17 cellular contexts compared by ENCODE assay signal in the genomic region with DNA sequence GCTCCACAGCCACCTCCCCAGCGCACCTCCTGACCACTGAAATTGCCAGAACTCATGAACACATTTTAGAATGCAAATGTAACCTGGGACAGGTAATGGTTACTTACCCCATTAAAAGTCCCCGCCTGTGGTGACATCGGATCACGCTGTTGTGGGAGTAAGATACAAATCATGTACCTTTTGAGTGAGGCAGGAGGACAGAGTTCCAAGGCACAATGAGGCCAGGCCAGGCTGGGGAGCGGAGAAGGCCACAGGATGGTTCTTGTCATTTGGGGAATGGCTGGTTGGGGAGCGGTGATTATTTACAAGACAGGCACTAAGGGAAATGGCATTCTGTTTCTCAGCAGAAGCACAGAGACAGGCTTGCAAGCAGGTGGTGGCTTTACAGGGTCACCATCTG.
A peak's percentile ranks its signal among the peaks of the same experiment; 100 is the strongest.
DNase-seq lines count a peak whose midpoint lies in the region; ATAC-seq and TF ChIP-seq lines count a peak whose summit lies in the region.
"Had no signal": no experiment of that assay in that cellular context is flagged by ENCODE, and none has a peak within 500 bp of the region (broad histone marks: within the 10 kb centered on the region; RNA-seq: fewer than 3 reads in every experiment).

No MANE protein-coding gene starts in this region.

- H4K20me1 ChIP-seq in osteoblast (ENCODE audit: insufficient read depth, low read length): no peaks in the 10 kb centered on the region

- H3K27me3 ChIP-seq in osteoblast (ENCODE audit: insufficient read depth, low read length): no peaks in the 10 kb centered on the region

- H3K4me2 ChIP-seq in osteoblast (ENCODE audit: insufficient read depth, low read length): no peak overlapping the region
- H3K4me2 ChIP-seq: GM23338 had no signal

- POLR2A ChIA-PET in activated CD4-positive, alpha-beta memory T cell treated with anti-CD3 and anti-CD28 coated beads for 36 hours (lab: Charles Lee): no interaction called here

- no peaks in the 10 kb centered on the region for H3K4me1 Mint-ChIP-seq in activated CD4-positive, alpha-beta memory T cell treated with anti-CD3 and anti-CD28 coated beads for 36 hours (ENCODE audit: low read depth)
- H3K4me1 Mint-ChIP-seq: CD4-positive, alpha-beta memory T cell; GM23338 had no signal

- no peaks in the 10 kb centered on the region for H3K36me3 ChIP-seq in osteoblast (ENCODE audit: insufficient read depth, low read length)

- ATAC-seq in GM19351 (IDR thresholded peaks at IDR 0.05; ENCODE audit: unreplicated experiment): no peak
- ATAC-seq: GM12878, GM23338, HCT116 had no signal

- H3K4me3 Mint-ChIP-seq in activated CD4-positive, alpha-beta memory T cell treated with anti-CD3 and anti-CD28 coated beads for 36 hours: no peak overlapping the region
- H3K4me3 Mint-ChIP-seq: CD4-positive, alpha-beta memory T cell; GM23338; H9 had no signal

- no peaks in the 10 kb centered on the region for H3K4me1 ChIP-seq in osteoblast (ENCODE audit: insufficient read depth, low read length)

- no peaks in the 10 kb centered on the region for H3K9me3 ChIP-seq in osteoblast (ENCODE audit: low read depth, low read length)

- no peak overlapping the region for H3K4me3 ChIP-seq in osteoblast (ENCODE audit: insufficient read depth, low read length)
- H3K4me3 ChIP-seq: GM12878, GM23338 had no signal

- intact Hi-C loops in activated CD4-positive, alpha-beta memory T cell treated with anti-CD3 and anti-CD28 coated beads for 36 hours (cut with micrococcal nuclease): no loop called here

- DNase-seq in G401 (ENCODE audit: low spot score): peak; percentile 1
- peak; percentile 69 for DNase-seq in NCI-H82 (lab: John Stamatoyannopoulos, UW)
- peak; percentile 11 for DNase-seq in SK-N-DZ (ENCODE audit: low spot score)
- DNase-seq in osteoblast (ENCODE audit: insufficient read length, low spot score, missing footprints): no peak
- no peak for DNase-seq in activated CD4-positive, alpha-beta memory T cell treated with anti-CD3 and anti-CD28 coated beads for 36 hours
- DNase-seq: C1 segment of cervical spinal cord; Calu3; CD4-positive, alpha-beta memory T cell; COR-L47; DMS153; DND-41; GDM1; H9 had no signal

- no peak overlapping the region for H3K27ac Mint-ChIP-seq in activated CD4-positive, alpha-beta memory T cell treated with anti-CD3 and anti-CD28 coated beads for 36 hours
- H3K27ac Mint-ChIP-seq: CD4-positive, alpha-beta memory T cell; GM23338; H9 had no signal

- no peaks in the 10 kb centered on the region for H3K27me3 Mint-ChIP-seq in activated CD4-positive, alpha-beta memory T cell treated with anti-CD3 and anti-CD28 coated beads for 36 hours
- H3K27me3 Mint-ChIP-seq: CD4-positive, alpha-beta memory T cell had no signal

- CTCF ChIA-PET in activated CD4-positive, alpha-beta memory T cell treated with anti-CD3 and anti-CD28 coated beads for 36 hours (lab: Charles Lee): no interaction called here

- in situ Hi-C loops in G401 (cut with HindIII; ENCODE audit: low sequenced_read_pairs): no loop called here

- H2AFZ ChIP-seq in osteoblast (ENCODE audit: low read length): no peak overlapping the region
- H2AFZ ChIP-seq: GM23338 had no signal

- H3K79me2 ChIP-seq in osteoblast (ENCODE audit: insufficient read depth, low read length): no peaks in the 10 kb centered on the region

- no peak for TF ChIP-seq CTCF in osteoblast (IDR thresholded peaks at IDR 0.05; ENCODE audit: extremely low read depth, low read depth, low read length)

- peaks cover 22% of the 10 kb centered on the region for H3K9me3 Mint-ChIP-seq in activated CD4-positive, alpha-beta memory T cell treated with anti-CD3 and anti-CD28 coated beads for 36 hours

- H3K36me3 Mint-ChIP-seq in activated CD4-positive, alpha-beta memory T cell treated with anti-CD3 and anti-CD28 coated beads for 36 hours: no peaks in the 10 kb centered on the region
- H3K36me3 Mint-ChIP-seq: CD4-positive, alpha-beta memory T cell had no signal

- H3K27ac ChIP-seq in osteoblast (ENCODE audit: low read depth, low read length): no peak overlapping the region

Comparison
In these comparisons a context has a peak if more than half of its experiments do, and no peak if none do; other contexts are left out.
1. DNase-seq: peak in G401 (single experiment), NCI-H82 (single experiment) and SK-N-DZ (single experiment); none in osteoblast (single experiment) and activated CD4-positive, alpha-beta memory T cell treated with anti-CD3 and anti-CD28 coated beads for 36 hours (single experiment).